ENCODE assay signal across 13 cellular contexts in genomic region chr11:46718155-46719019, GRCh38. TPM values are rescaled to one million over a fixed set of nuclear protein-coding genes. Genes with fewer than 3 reads are reported as not detected.
A peak's percentile ranks its signal among the peaks of the same experiment; 100 is the strongest.
DNase-seq lines count a peak whose midpoint lies in the region; ATAC-seq, FAIRE-seq and TF ChIP-seq lines count a peak whose summit lies in the region.
"Had no signal": no experiment of that assay in that cellular context is flagged by ENCODE, and none has a peak within 500 bp of the region (broad histone marks: within the 10 kb centered on the region; RNA-seq: fewer than 3 reads in every experiment).

No MANE protein-coding gene starts in this region.

- no peaks in the 10 kb centered on the region for H3K9me3 Mint-ChIP-seq in nephron progenitor cell
- H3K9me3 Mint-ChIP-seq: central memory CD8-positive, alpha-beta T cell had no signal

- H3K36me3 Mint-ChIP-seq in nephron progenitor cell (ENCODE audit: low read depth), result no peaks in the 10 kb centered on the region

- H3K79me2 ChIP-seq in ACC112 (ENCODE audit: control insufficient read depth, insufficient read depth, low read length, unreplicated experiment), result no peaks in the 10 kb centered on the region

- no peak overlapping the region; the same call in 1 of the 2 replicates for H3K27ac ChIP-seq in ACC112 (ENCODE audit: low read depth, low read length)
- H3K27ac ChIP-seq in RWPE1, result peak overlapping the region; percentile 37

- FAIRE-seq in H54 (lab: Jason Lieb, UNC), result no peak
- FAIRE-seq: D721Med had no signal

- no peak for TF ChIP-seq POLR2A in H54 (IDR thresholded peaks at IDR 0.05; ENCODE audit: low read depth, low read length)

- no peak overlapping the region for H3K4me3 ChIP-seq in ACC112 (ENCODE audit: low read depth, low read length)

- H3K27ac Mint-ChIP-seq in nephron progenitor cell, result no peak overlapping the region

- peak overlapping the region; percentile 70 for H2AFZ ChIP-seq in ACC112 (ENCODE audit: low read length, unreplicated experiment)

- H3K27me3 Mint-ChIP-seq in nephron progenitor cell (ENCODE audit: low read depth, poor library complexity), result no peaks in the 10 kb centered on the region
- H3K27me3 Mint-ChIP-seq: central memory CD8-positive, alpha-beta T cell had no signal

- POLR2A ChIA-PET in RWPE1 (lab: Yijun Ruan, JAX; ENCODE audit: low non-redundant PET), result interaction anchor here (0.6 kb wide), 1 partner anchor 475 kb away, joined by 3 read pairs; no protein-coding TSS in a partner anchor

- peaks cover 25% of the 10 kb centered on the region for H3K4me1 Mint-ChIP-seq in nephron progenitor cell

- no peaks in the 10 kb centered on the region for H3K27me3 ChIP-seq in ACC112 (ENCODE audit: insufficient read depth, low read length)

- H3K4me1 ChIP-seq in ACC112 (ENCODE audit: control insufficient read depth, insufficient read depth, low read length, unreplicated experiment), result peaks cover 20% of the 10 kb centered on the region

- DNase-seq in H54 (ENCODE audit: insufficient read length, low spot score) (peak; percentile 44), RWPE1 (ENCODE audit: low spot score) (no peak), left lobe of liver (ENCODE audit: low spot score) (peak; percentile 98), dermis blood vessel endothelial cell (no peak), COR-L47 (lab: John Stamatoyannopoulos, UW) (no peak), posterior vena cava (ENCODE audit: low spot score) (no peak), nephron progenitor cell (no peak)
- DNase-seq: NCI-H2227 treated with DMSO at 0.1 percent for 48 hours, substantia nigra had no signal

- ATAC-seq in left lobe of liver, result peak; percentile 78

- intact Hi-C loops in posterior vena cava (cut with DNase I), result no loop called here

- CTCF ChIA-PET in RWPE1 (lab: Yijun Ruan, JAX), result interaction anchor here (0.7 kb wide), 1 partner anchor 26 kb away, joined by 4 read pairs; no protein-coding TSS in a partner anchor

- no peak overlapping the region for H3K4me3 Mint-ChIP-seq in nephron progenitor cell
- H3K4me3 Mint-ChIP-seq: central memory CD8-positive, alpha-beta T cell had no signal

- no peaks in the 10 kb centered on the region for H3K36me3 ChIP-seq in ACC112 (ENCODE audit: insufficient read depth, low read length)

- TF ChIP-seq CTCF in RWPE1 (conservative IDR thresholded peaks at IDR 0.05; ENCODE audit: low read depth), result no peak
- TF ChIP-seq CTCF in nephron progenitor cell (IDR thresholded peaks at IDR 0.05), result no peak

RNA-seq across cellular contexts. Expression of gene F2, which starts 0.6 kb away (rescaled TPM):
- total RNA-seq in left lobe of liver (1,408 TPM), dermis blood vessel endothelial cell (not detected in 2 replicates), posterior vena cava (not detected)
- total RNA-seq: myocyte had no signal

RNA-seq across cellular contexts. Expression of gene ZNF408, which starts 17.6 kb away (rescaled TPM):
- 9.4 TPM for total RNA-seq in left lobe of liver
- 7.9 and 8.7 TPM in 2 replicates for total RNA-seq in dermis blood vessel endothelial cell
- total RNA-seq in posterior vena cava, result 1 to 10 TPM; 5.4 to 5.7 TPM

RNA-seq across cellular contexts. Expression of gene ARHGAP1, which starts 18.0 kb away (rescaled TPM):
- total RNA-seq in left lobe of liver (29.3 TPM), dermis blood vessel endothelial cell (21.6 and 35.4 TPM in 2 replicates), posterior vena cava (100 to 1,000 TPM; 265 to 283 TPM)

Comparison
In these comparisons a context has a peak if more than half of its experiments do, and no peak if none do; other contexts are left out.
1. DNase-seq: peak in H54 (single experiment) and left lobe of liver (single experiment); none in RWPE1 (single experiment), dermis blood vessel endothelial cell (single experiment), COR-L47 (single experiment), posterior vena cava (single experiment) and nephron progenitor cell (single experiment).
2. RNA of gene F2, which starts 0.6 kb away (total RNA-seq): 1,408 TPM in left lobe of liver (single experiment); not detected in posterior vena cava and not detected in dermis blood vessel endothelial cell; every median in the first group is over 1,000 times any median in the second.